ENCODE assay signal across 12 cellular contexts in genomic region chr2:101753207-101753616, GRCh38.
A peak's percentile ranks its signal among the peaks of the same experiment; 100 is the strongest.
DNase-seq lines count a peak whose midpoint lies in the region; ATAC-seq and TF ChIP-seq lines count a peak whose summit lies in the region.
"Had no signal": no experiment of that assay in that cellular context is flagged by ENCODE, and none has a peak within 500 bp of the region (broad histone marks: within the 10 kb centered on the region; RNA-seq: fewer than 3 reads in every experiment).

No MANE protein-coding gene starts in this region.

- peaks cover 56% of the 10 kb centered on the region for H3K4me1 ChIP-seq in BLaER1
- H3K4me1 ChIP-seq in OCI-LY3 (ENCODE audit: low read length): peaks cover 75% of the 10 kb centered on the region

- H3K27ac ChIP-seq in BLaER1 (no peak overlapping the region), OCI-LY3 (ENCODE audit: low read length) (peak overlapping the region; percentile 97), cingulate gyrus (ENCODE audit: low read depth, low read length) (peak overlapping the region; percentile 97)
- H3K27ac ChIP-seq: upper lobe of right lung had no signal

- H3K9ac ChIP-seq in BLaER1 (no peak overlapping the region), OCI-LY3 (ENCODE audit: low read length) (peak overlapping the region; percentile 85)

- H3K9me3 Mint-ChIP-seq in nephron progenitor cell: peaks cover 20% of the 10 kb centered on the region

- no peaks in the 10 kb centered on the region for H3K27me3 ChIP-seq in BLaER1
- no peaks in the 10 kb centered on the region for H3K27me3 ChIP-seq in OCI-LY3 (ENCODE audit: low read depth, low read length)
- H3K27me3 ChIP-seq: upper lobe of right lung had no signal

- H2AFZ ChIP-seq in OCI-LY3 (ENCODE audit: low read depth, low read length): no peak overlapping the region

- peaks cover 53% of the 10 kb centered on the region for H3K4me1 Mint-ChIP-seq in nephron progenitor cell

- H3K36me3 ChIP-seq in BLaER1 (peaks cover 27% of the 10 kb centered on the region), OCI-LY3 (replicated peaks; ENCODE audit: low read depth, low read length) (peaks cover 5% of the 10 kb centered on the region)
- H3K36me3 ChIP-seq: upper lobe of right lung had no signal

- peak overlapping the region; percentile 15 for H3K27ac Mint-ChIP-seq in nephron progenitor cell

- TF ChIP-seq CTCF in OCI-LY3 (IDR thresholded peaks at IDR 0.05; ENCODE audit: low read depth, low read length) (no peak), nephron progenitor cell (IDR thresholded peaks at IDR 0.05) (no peak), foreskin fibroblast (IDR thresholded peaks at IDR 0.05; ENCODE audit: low read depth, low read length) (no peak)

- peak overlapping the region; percentile 65 for H3K4me2 ChIP-seq in BLaER1
- peak overlapping the region; percentile 87 for H3K4me2 ChIP-seq in OCI-LY3 (ENCODE audit: low read length)

- no peak overlapping the region for H3K4me3 ChIP-seq in BLaER1
- peak overlapping the region; percentile 80 for H3K4me3 ChIP-seq in OCI-LY3 (ENCODE audit: low read length)
- H3K4me3 ChIP-seq in foreskin fibroblast (ENCODE audit: low read depth in 1 of 2, low read length in 2 of 2): no peak overlapping the region
- H3K4me3 ChIP-seq: upper lobe of right lung had no signal

- H3K9me3 ChIP-seq in BLaER1 (peaks cover 18% of the 10 kb centered on the region), OCI-LY3 (ENCODE audit: insufficient read depth, low read length) (no peaks in the 10 kb centered on the region)
- H3K9me3 ChIP-seq: upper lobe of right lung had no signal

- H3K79me2 ChIP-seq in OCI-LY3 (ENCODE audit: low read length): peaks cover 80% of the 10 kb centered on the region

- H4K20me1 ChIP-seq in BLaER1: peaks cover 81% of the 10 kb centered on the region
- peaks cover 51% of the 10 kb centered on the region for H4K20me1 ChIP-seq in OCI-LY3 (ENCODE audit: insufficient read depth, low read length)

- H3K4me3 Mint-ChIP-seq in nephron progenitor cell: no peak overlapping the region

- DNase-seq in nephron progenitor cell (no peak), iPS-NIHi11 (ENCODE audit: low spot score) (no peak), foreskin fibroblast (no peak)
- no peak for DNase-seq in NK-92 treated with Interleukin-12 subunit alpha and Interleukin-12 subunit beta, amount 100 ng/mL, for 24 hours (lab: John Stamatoyannopoulos, UW)
- DNase-seq: activated CD4-positive, CD25-positive, alpha-beta regulatory T cell treated with anti-CD3 and anti-CD28 coated beads, Interleukin-2, amount 50 U/mL, for 72 hours; activated naive CD4-positive, alpha-beta T cell treated with Interleukin-2 at 50 U/mL for 16 hours; NCI-H2081; upper lobe of right lung had no signal

- peaks cover 32% of the 10 kb centered on the region for H3K36me3 Mint-ChIP-seq in nephron progenitor cell (ENCODE audit: low read depth)

- ATAC-seq in GM19023 (IDR thresholded peaks at IDR 0.05; ENCODE audit: unreplicated experiment): no peak
- ATAC-seq: upper lobe of right lung had no signal

- H3K27me3 Mint-ChIP-seq in nephron progenitor cell (ENCODE audit: low read depth, poor library complexity): no peaks in the 10 kb centered on the region
